Comparison of ENCODE assay signal across 8 cellular contexts in the genomic region with DNA sequence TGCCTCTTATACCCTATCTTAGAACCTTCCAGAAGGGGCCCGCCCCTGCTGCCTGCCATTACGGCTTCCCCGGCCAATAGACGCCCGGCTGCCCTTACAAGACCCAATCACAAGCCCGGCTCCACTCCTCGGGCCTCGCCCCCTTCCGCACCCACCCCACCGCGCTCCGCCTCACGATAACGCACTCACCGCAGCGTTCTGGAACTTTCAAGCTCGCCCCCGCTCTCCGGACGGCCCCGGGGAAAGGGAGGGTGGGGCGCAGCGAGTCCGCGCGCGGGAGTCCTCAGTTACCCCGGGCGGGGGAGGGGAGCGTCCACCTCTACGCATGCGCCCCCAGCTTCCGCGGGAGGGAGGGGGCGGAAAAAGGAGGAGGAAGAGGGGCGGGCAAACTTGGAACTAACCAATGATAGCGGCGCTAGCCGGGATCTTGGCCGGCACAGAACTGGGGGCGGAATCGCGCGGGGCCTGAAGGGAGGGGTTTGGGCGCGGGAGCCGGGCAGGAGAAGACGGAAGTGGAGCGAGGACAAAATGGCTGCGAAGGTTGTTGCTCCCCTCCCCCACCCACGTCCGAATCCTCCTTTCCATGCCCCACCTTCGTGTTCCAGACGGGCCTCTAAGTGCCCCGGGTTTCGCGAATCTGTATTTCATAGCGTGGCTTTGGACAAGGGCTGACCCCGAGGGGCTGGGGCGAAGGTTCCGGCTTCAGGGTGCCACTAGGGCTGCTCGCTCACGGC. TPM values are rescaled to one million over a fixed set of nuclear protein-coding genes. Genes with fewer than 3 reads are reported as not detected.
DNase-seq lines count a peak whose midpoint lies in the region; ATAC-seq and TF ChIP-seq lines count a peak whose summit lies in the region.

No MANE protein-coding gene starts in this region.

- peaks cover 1% of the 10 kb centered on the region for H3K27me3 Mint-ChIP-seq in activated CD4-positive, alpha-beta T cell treated with anti-CD3 and anti-CD28 coated beads, Interleukin-2, amount 10 ng/mL, durations not matched to agents 24 days and 14 days

- H3K4me1 Mint-ChIP-seq in activated CD4-positive, alpha-beta T cell treated with anti-CD3 and anti-CD28 coated beads, Interleukin-2, amount 10 ng/mL, durations not matched to agents 24 days and 14 days = peaks cover 46% of the 10 kb centered on the region

- DNase-seq in Ammon's horn (ENCODE audit: low spot score) (peak; percentile 99), NCI-H524 treated with DMSO at 0.1 percent for 48 hours (lab: John Stamatoyannopoulos, UW) (peak; percentile 88), coronary artery (ENCODE audit: low spot score) (peak; percentile 100), left colon (peak; percentile 98 to 99)
- DNase-seq in activated CD4-positive, alpha-beta T cell treated with anti-CD3 and anti-CD28 coated beads, Interleukin-2, amount 10 ng/mL, durations not matched to agents 24 days and 14 days = peak; percentile 100
- peak; percentile 99 to 100 for DNase-seq in stimulated activated CD4-positive, alpha-beta T cell treated with anti-CD3 and anti-CD28 coated beads, Interleukin-1b, Interleukin-23, amount 100 ng/mL, for 4 hours (ENCODE audit: low read depth in 2 of 2)

- ATAC-seq in GM19324 (IDR thresholded peaks at IDR 0.05; ENCODE audit: low FRiP score, unreplicated experiment) (peak; percentile 95), HG03460 (IDR thresholded peaks at IDR 0.05; ENCODE audit: unreplicated experiment) (peak; percentile 79), left colon (peak; percentile 87)

- H3K27ac ChIP-seq in coronary artery = peak overlapping the region; percentile 98 to 100

- peak overlapping the region; percentile 94 for H3K4me3 ChIP-seq in coronary artery

- H3K36me3 Mint-ChIP-seq in activated CD4-positive, alpha-beta T cell treated with anti-CD3 and anti-CD28 coated beads, Interleukin-2, amount 10 ng/mL, durations not matched to agents 24 days and 14 days (ENCODE audit: low read depth) = peaks cover 60% of the 10 kb centered on the region

- H3K4me3 Mint-ChIP-seq in activated CD4-positive, alpha-beta T cell treated with anti-CD3 and anti-CD28 coated beads, Interleukin-2, amount 10 ng/mL, durations not matched to agents 24 days and 14 days = peak overlapping the region; percentile 100

- H3K27ac Mint-ChIP-seq in activated CD4-positive, alpha-beta T cell treated with anti-CD3 and anti-CD28 coated beads, Interleukin-2, amount 10 ng/mL, durations not matched to agents 24 days and 14 days = peak overlapping the region; percentile 99

- no peak for TF ChIP-seq CTCF in coronary artery (IDR thresholded peaks at IDR 0.05)

- intact Hi-C loops in activated CD4-positive, alpha-beta T cell treated with anti-CD3 and anti-CD28 coated beads, Interleukin-2, amount 10 ng/mL, durations not matched to agents 24 days and 14 days (cut with micrococcal nuclease) = loop anchor here (1.0 to 5.0 kb wide), 9 partner anchors 8 to 370 kb away; partner anchors contain the start of gene GRAMD1B
- intact Hi-C loops in left colon (cut with DNase I, micrococcal nuclease) = no loop called here

- H3K9me3 Mint-ChIP-seq in activated CD4-positive, alpha-beta T cell treated with anti-CD3 and anti-CD28 coated beads, Interleukin-2, amount 10 ng/mL, durations not matched to agents 24 days and 14 days = peaks cover 7% of the 10 kb centered on the region

RNA-seq across cellular contexts. Expression of gene HSPA8, which starts 0.4 kb away (rescaled TPM):
- total RNA-seq in activated CD4-positive, alpha-beta T cell treated with anti-CD3 and anti-CD28 coated beads, Interleukin-2, amount 10 ng/mL, durations not matched to agents 24 days and 14 days = 4,739 and 4,820 TPM in 2 replicates
- total RNA-seq in left colon = 100 to 1,000 TPM; 553 to 705 TPM

Comparison
In these comparisons a context has a peak if more than half of its experiments do, and no peak if none do; other contexts are left out.
1. Peak in every context shown above with its lines: DNase-seq, ATAC-seq, H3K4me3 ChIP-seq and H3K27ac ChIP-seq.